In genomic region chr4:1192493-1193205, GRCh38 we compare ENCODE assay signal across 8 cellular contexts. TPM values are rescaled to one million over a fixed set of nuclear protein-coding genes. Genes with fewer than 3 reads are reported as not detected.
DNase-seq lines count a peak whose midpoint lies in the region; ATAC-seq and TF ChIP-seq lines count a peak whose summit lies in the region.
"Had no signal": no experiment of that assay in that cellular context is flagged by ENCODE, and none has a peak within 500 bp of the region (broad histone marks: within the 10 kb centered on the region; RNA-seq: fewer than 3 reads in every experiment).

No MANE protein-coding gene starts in this region.

- H3K4me3 ChIP-seq in Panc1 (ENCODE audit: low read depth in 2 of 2, low read length in 2 of 2) (no peak overlapping the region), dorsolateral prefrontal cortex (peak overlapping the region in 16 of 59 donors; percentile 3 to 43 (median 17)), mucosa of descending colon (no peak overlapping the region), tibial nerve (no peak overlapping the region)

- intact Hi-C loops in Panc1 (cut with micrococcal nuclease; ENCODE audit: unreplicated experiment) (no loop called here), dorsolateral prefrontal cortex (cut with DNase I) (loop anchor here in 1 of 2 donors (10.0 kb wide), 1 partner anchor 148 kb away; no protein-coding TSS in a partner anchor), mucosa of descending colon (cut with DNase I, micrococcal nuclease) (no loop called here)

- no peaks in the 10 kb centered on the region for H3K36me3 ChIP-seq in Panc1 (ENCODE audit: control insufficient read depth, insufficient read depth, low read length)
- H3K36me3 ChIP-seq in mucosa of descending colon (ENCODE audit: low read depth), result no peaks in the 10 kb centered on the region
- H3K36me3 ChIP-seq in tibial nerve, result no peaks in the 10 kb centered on the region

- TF ChIP-seq EP300 in tibial nerve (IDR thresholded peaks at IDR 0.05), result no peak

- H3K9me3 ChIP-seq in Panc1 (ENCODE audit: control insufficient read depth, insufficient read depth, low read depth, low read length) (no peaks in the 10 kb centered on the region), mucosa of descending colon (no peaks in the 10 kb centered on the region), tibial nerve (no peaks in the 10 kb centered on the region)

- CTCF ChIA-PET in Panc1 (lab: Charles Lee), result no interaction called here

- no peak for TF ChIP-seq CTCF in Panc1 (IDR thresholded peaks at IDR 0.05)
- no peak for TF ChIP-seq CTCF in dorsolateral prefrontal cortex (IDR thresholded peaks at IDR 0.05 in 54 of 56, conservative IDR thresholded peaks at IDR 0.05 in 2 of 56; ENCODE audit: low read depth in 1 of 56, partially characterized antibody in 56 of 56)
- TF ChIP-seq CTCF in mucosa of descending colon (IDR thresholded peaks at IDR 0.05), result no peak
- TF ChIP-seq CTCF in tibial nerve (IDR thresholded peaks at IDR 0.05), result no peak

- DNase-seq in Panc1 (ENCODE audit: low read depth, low spot score) (no peak), dorsolateral prefrontal cortex (peak in 8 of 10 donors; percentile 19 to 58 (median 38)), mucosa of descending colon (peak; percentile 11 to 52 (median 44)), tibial nerve (ENCODE audit: low spot score in 2 of 2) (peak in 1 of 2 donors; percentile 15), activated T-cell treated with anti-CD3 and anti-CD28 coated beads for 4 hours (no peak)
- DNase-seq: activated CD8-positive, alpha-beta memory T cell treated with anti-CD3 and anti-CD28 coated beads, Interleukin-2, amount 50 U/mL, for 4 hours had no signal

- no TSS peak for BruUV-seq in Panc1 (replicated peaks; lab: Mats Ljungman, UMichigan)

- H3K4me1 ChIP-seq in Panc1 (ENCODE audit: control insufficient read depth, insufficient read depth, low read length), result peaks cover 18% of the 10 kb centered on the region
- peaks cover 20% of the 10 kb centered on the region for H3K4me1 ChIP-seq in mucosa of descending colon (ENCODE audit: low read depth)
- peaks cover 0 to 52% (median 26%) of the 10 kb centered on the region in 4 donors for H3K4me1 ChIP-seq in tibial nerve

- H3K27ac ChIP-seq in Panc1 (ENCODE audit: low read length) (peak overlapping the region; percentile 63), dorsolateral prefrontal cortex (peak overlapping the region in 56 of 59 donors; percentile 7 to 91 (median 74)), tibial nerve (peak overlapping the region; percentile 85 to 94 (median 91))

- 35 to 44% methylated on average over 10 to 11 of the region's 13 CpGs for WGBS in tibial nerve, 2 donors

- in situ Hi-C loops in Panc1 (cut with HindIII; ENCODE audit: low pct_unique_long_range_greater_than_20kb, low sequenced_read_pairs), result no loop called here

- peak; percentile 86 for ATAC-seq in Panc1
- peak; percentile 54 for ATAC-seq in mucosa of descending colon
- no peak for ATAC-seq in GM21381 (IDR thresholded peaks at IDR 0.05; ENCODE audit: unreplicated experiment)
- no peak for ATAC-seq in HG02973 (IDR thresholded peaks at IDR 0.05; ENCODE audit: unreplicated experiment)

- no peaks in the 10 kb centered on the region for H3K27me3 ChIP-seq in Panc1 (ENCODE audit: control insufficient read depth, insufficient read depth, low read length)
- no peaks in the 10 kb centered on the region for H3K27me3 ChIP-seq in dorsolateral prefrontal cortex
- no peaks in the 10 kb centered on the region for H3K27me3 ChIP-seq in tibial nerve

- POLR2A ChIA-PET in Panc1 (lab: Charles Lee), result no interaction called here

- TF ChIP-seq POLR2A in tibial nerve (IDR thresholded peaks at IDR 0.05), result no peak

RNA-seq across cellular contexts. Expression of gene SPON2, which starts 20.3 kb away (rescaled TPM):
- total RNA-seq in Panc1 (2021; ENCODE audit: unreplicated experiment) (1.8 TPM), dorsolateral prefrontal cortex (10 to 100 TPM in 84 of 120 experiments, 1 to 10 TPM in 36; 1.9 to 49.7 (median 13.0) TPM), mucosa of descending colon (10 to 100 TPM; 19.6 to 42.1 (median 41.4) TPM), tibial nerve (10 to 100 TPM; 39.3 to 91.0 (median 45.5) TPM)
- 2.6 TPM for polyA plus RNA-seq in Panc1 (2012; ENCODE audit: insufficient read length)

RNA-seq across cellular contexts. Expression of gene CTBP1, which starts 56.3 kb away (rescaled TPM):
- total RNA-seq in Panc1 (2021; ENCODE audit: unreplicated experiment) (157 TPM), dorsolateral prefrontal cortex (100 to 1,000 TPM; 159 to 281 (median 217) TPM), mucosa of descending colon (100 to 1,000 TPM; 151 to 188 (median 168) TPM), tibial nerve (100 to 1,000 TPM; 134 to 255 (median 193) TPM)
- 337 TPM for polyA plus RNA-seq in Panc1 (2012; ENCODE audit: insufficient read length)

Comparison
In these comparisons a context has a peak if more than half of its experiments do, and no peak if none do; other contexts are left out.
1. ATAC-seq: peak in Panc1 (single experiment) and mucosa of descending colon (single experiment); none in GM21381 (single experiment) and HG02973 (single experiment).
2. DNase-seq: peak in dorsolateral prefrontal cortex (8 of 10) and mucosa of descending colon (3 of 3); none in Panc1 (single experiment) and activated T-cell treated with anti-CD3 and anti-CD28 coated beads for 4 hours (single experiment).
3. Peak in every context shown above with its lines, with median percentiles within 50 percentile points of each other: H3K27ac ChIP-seq.